21 cellular contexts compared by ENCODE assay signal in genomic region chr2:28251337-28251736, GRCh38.
DNase-seq lines count a peak whose midpoint lies in the region; ATAC-seq and TF ChIP-seq lines count a peak whose summit lies in the region.
"Had no signal": no experiment of that assay in that cellular context is flagged by ENCODE, and none has a peak within 500 bp of the region (broad histone marks: within the 10 kb centered on the region; RNA-seq: fewer than 3 reads in every experiment).

No MANE protein-coding gene starts in this region.

- POLR2A ChIA-PET in MCF 10A (lab: Yijun Ruan, JAX) = interaction anchor here (0.7 to 4.5 kb wide), 12 partner anchors 10 to 157 kb away, joined by 3 to 38 read pairs (median 7); partner anchors contain the start of gene FOSL2

- no peaks in the 10 kb centered on the region for H3K27me3 ChIP-seq in endodermal cell (ENCODE audit: control insufficient read depth, insufficient read depth, low read length, poor library complexity, severe bottlenecking)
- H3K27me3 ChIP-seq: ascending aorta, esophagus squamous epithelium, gastroesophageal sphincter, pancreas, right lobe of liver had no signal

- H3K4me1 ChIP-seq in endodermal cell (ENCODE audit: control insufficient read depth, insufficient read depth, low read length) = no peaks in the 10 kb centered on the region
- H3K4me1 ChIP-seq: pancreas, right lobe of liver had no signal

- peak; percentile 59 for ATAC-seq in activated naive CD8-positive, alpha-beta T cell treated with anti-CD3 and anti-CD28 coated beads, Interleukin-2, amount 50 U/mL, for 24 hours
- ATAC-seq in stimulated activated effector memory CD8-positive, alpha-beta T cell treated with anti-CD3 and anti-CD28 coated beads, Interleukin-12 subunit alpha, Interleukin-12 subunit beta, amount 100 ng/mL, for 72 hours = peak; percentile 90
- ATAC-seq: gastroesophageal sphincter, pancreas, right lobe of liver had no signal

- H3K4me1 Mint-ChIP-seq in activated naive CD4-positive, alpha-beta T cell treated with anti-CD3 and anti-CD28 coated beads for 36 hours (ENCODE audit: low read depth) = peaks cover 28% of the 10 kb centered on the region
- H3K4me1 Mint-ChIP-seq in T-helper 1 cell treated with Interleukin-12 subunit alpha and Interleukin-12 subunit beta and Interleukin-4 antibody, amounts not matched to agents 30 μg/mL and 1 μg/mL, for 36 hours (ENCODE audit: low read depth) = peaks cover 50% of the 10 kb centered on the region
- H3K4me1 Mint-ChIP-seq in activated naive CD8-positive, alpha-beta T cell treated with anti-CD3 and anti-CD28 coated beads, Interleukin-2, amount 50 U/mL, for 24 hours = peaks cover 30% of the 10 kb centered on the region
- H3K4me1 Mint-ChIP-seq in stimulated activated effector memory CD8-positive, alpha-beta T cell treated with anti-CD3 and anti-CD28 coated beads, Interleukin-12 subunit alpha, Interleukin-12 subunit beta, amount 100 ng/mL, for 72 hours = peaks cover 40% of the 10 kb centered on the region
- peaks cover 7% of the 10 kb centered on the region for H3K4me1 Mint-ChIP-seq in MCF 10A (ENCODE audit: insufficient read depth, unreplicated experiment)
- no peaks in the 10 kb centered on the region for H3K4me1 Mint-ChIP-seq in endodermal cell

- CTCF ChIA-PET in activated naive CD4-positive, alpha-beta T cell treated with anti-CD3 and anti-CD28 coated beads for 36 hours (lab: Charles Lee) = interaction anchor here (0.5 to 0.7 kb wide), 2 partner anchors 8 to 151 kb away, joined by 3 read pairs; no protein-coding TSS in a partner anchor
- CTCF ChIA-PET in MCF 10A (lab: Yijun Ruan, JAX) = no interaction called here

- H3K27ac Mint-ChIP-seq in activated naive CD4-positive, alpha-beta T cell treated with anti-CD3 and anti-CD28 coated beads for 36 hours = no peak overlapping the region
- peak overlapping the region; percentile 90 for H3K27ac Mint-ChIP-seq in T-helper 1 cell treated with Interleukin-12 subunit alpha and Interleukin-12 subunit beta and Interleukin-4 antibody, amounts not matched to agents 30 μg/mL and 1 μg/mL, for 36 hours
- no peak overlapping the region for H3K27ac Mint-ChIP-seq in activated naive CD8-positive, alpha-beta T cell treated with anti-CD3 and anti-CD28 coated beads, Interleukin-2, amount 50 U/mL, for 24 hours
- peak overlapping the region; percentile 65 for H3K27ac Mint-ChIP-seq in stimulated activated effector memory CD8-positive, alpha-beta T cell treated with anti-CD3 and anti-CD28 coated beads, Interleukin-12 subunit alpha, Interleukin-12 subunit beta, amount 100 ng/mL, for 72 hours
- H3K27ac Mint-ChIP-seq in MCF 10A (ENCODE audit: low read depth, unreplicated experiment) (no peak overlapping the region), endodermal cell (no peak overlapping the region)
- H3K27ac Mint-ChIP-seq: CD14-positive monocyte had no signal

- H3K9me3 Mint-ChIP-seq in activated naive CD4-positive, alpha-beta T cell treated with anti-CD3 and anti-CD28 coated beads for 36 hours = no peaks in the 10 kb centered on the region
- no peaks in the 10 kb centered on the region for H3K9me3 Mint-ChIP-seq in T-helper 1 cell treated with Interleukin-12 subunit alpha and Interleukin-12 subunit beta and Interleukin-4 antibody, amounts not matched to agents 30 μg/mL and 1 μg/mL, for 36 hours
- H3K9me3 Mint-ChIP-seq in activated naive CD8-positive, alpha-beta T cell treated with anti-CD3 and anti-CD28 coated beads, Interleukin-2, amount 50 U/mL, for 24 hours = no peaks in the 10 kb centered on the region
- H3K9me3 Mint-ChIP-seq in stimulated activated effector memory CD8-positive, alpha-beta T cell treated with anti-CD3 and anti-CD28 coated beads, Interleukin-12 subunit alpha, Interleukin-12 subunit beta, amount 100 ng/mL, for 72 hours = no peaks in the 10 kb centered on the region
- H3K9me3 Mint-ChIP-seq in MCF 10A (ENCODE audit: unreplicated experiment) (no peaks in the 10 kb centered on the region), endodermal cell (no peaks in the 10 kb centered on the region)

- no TSS peak for BruUV-seq in MCF 10A (replicated peaks; lab: Mats Ljungman, UMichigan)

- H3K27ac ChIP-seq in endodermal cell (ENCODE audit: low read depth, low read length) = no peak overlapping the region
- H3K27ac ChIP-seq: ascending aorta, esophagus squamous epithelium, gastroesophageal sphincter, pancreas, right lobe of liver had no signal

- peak; percentile 19 for DNase-seq in activated naive CD4-positive, alpha-beta T cell treated with Interleukin-2 at 50 U/mL for 16 hours
- DNase-seq in activated naive CD4-positive, alpha-beta T cell treated with anti-CD3 and anti-CD28 coated beads for 36 hours = no peak
- no peak for DNase-seq in activated naive CD8-positive, alpha-beta T cell treated with anti-CD3 and anti-CD28 coated beads, Interleukin-2, amount 50 U/mL, for 24 hours
- DNase-seq in stimulated activated effector memory CD8-positive, alpha-beta T cell treated with anti-CD3 and anti-CD28 coated beads, Interleukin-12 subunit alpha, Interleukin-12 subunit beta, amount 100 ng/mL, for 72 hours (ENCODE audit: low spot score in 2 of 2) = no peak
- no peak for DNase-seq in MCF 10A (ENCODE audit: unreplicated experiment)
- no peak for DNase-seq in NCI-H2107 (lab: John Stamatoyannopoulos, UW)
- no peak for DNase-seq in endodermal cell
- DNase-seq: DMS153; effector CD4-positive, alpha-beta T cell; esophagus squamous epithelium; mammary epithelial cell; NCI-H1092 treated with DMSO at 0.1 percent for 48 hours; NCI-H2081 treated with DMSO at 0.1 percent for 48 hours; NCI-H446 treated with DMSO at 0.1 percent for 48 hours; NK-92 treated with Interleukin-12 subunit alpha and Interleukin-12 subunit beta, amount 100 ng/mL, for 24 hours; pancreas; right lobe of liver had no signal

- H3K36me3 ChIP-seq in endodermal cell (ENCODE audit: control insufficient read depth, insufficient read depth, low read length) = no peaks in the 10 kb centered on the region
- H3K36me3 ChIP-seq: ascending aorta, esophagus squamous epithelium, pancreas, right lobe of liver had no signal

- H3K27me3 Mint-ChIP-seq in activated naive CD4-positive, alpha-beta T cell treated with anti-CD3 and anti-CD28 coated beads for 36 hours (ENCODE audit: low read depth) = no peaks in the 10 kb centered on the region
- no peaks in the 10 kb centered on the region for H3K27me3 Mint-ChIP-seq in T-helper 1 cell treated with Interleukin-12 subunit alpha and Interleukin-12 subunit beta and Interleukin-4 antibody, amounts not matched to agents 30 μg/mL and 1 μg/mL, for 36 hours (ENCODE audit: low read depth)
- H3K27me3 Mint-ChIP-seq in activated naive CD8-positive, alpha-beta T cell treated with anti-CD3 and anti-CD28 coated beads, Interleukin-2, amount 50 U/mL, for 24 hours = no peaks in the 10 kb centered on the region
- H3K27me3 Mint-ChIP-seq in MCF 10A (ENCODE audit: insufficient read depth, unreplicated experiment) (no peaks in the 10 kb centered on the region), endodermal cell (ENCODE audit: insufficient read depth) (no peaks in the 10 kb centered on the region)

- H3K9me3 ChIP-seq in endodermal cell (ENCODE audit: control insufficient read depth, low read length) = no peaks in the 10 kb centered on the region
- H3K9me3 ChIP-seq: ascending aorta, esophagus squamous epithelium, gastroesophageal sphincter, pancreas, right lobe of liver had no signal

- H3K9ac ChIP-seq in endodermal cell (ENCODE audit: extremely low read depth, low read length, poor library complexity, severe bottlenecking) = no peak overlapping the region

- 83 to 89% methylated on average over 5 to 8 of the region's 8 CpGs for WGBS in endodermal cell (ENCODE audit: insufficient coverage in 1 of 2, insufficient read length in 1 of 2), 2 experiments

- H3K36me3 Mint-ChIP-seq in activated naive CD4-positive, alpha-beta T cell treated with anti-CD3 and anti-CD28 coated beads for 36 hours (ENCODE audit: low read depth) = peaks cover 2% of the 10 kb centered on the region
- H3K36me3 Mint-ChIP-seq in T-helper 1 cell treated with Interleukin-12 subunit alpha and Interleukin-12 subunit beta and Interleukin-4 antibody, amounts not matched to agents 30 μg/mL and 1 μg/mL, for 36 hours (ENCODE audit: low read depth) = peaks cover 21% of the 10 kb centered on the region
- peaks cover 8% of the 10 kb centered on the region for H3K36me3 Mint-ChIP-seq in activated naive CD8-positive, alpha-beta T cell treated with anti-CD3 and anti-CD28 coated beads, Interleukin-2, amount 50 U/mL, for 24 hours (ENCODE audit: low read depth)
- H3K36me3 Mint-ChIP-seq in stimulated activated effector memory CD8-positive, alpha-beta T cell treated with anti-CD3 and anti-CD28 coated beads, Interleukin-12 subunit alpha, Interleukin-12 subunit beta, amount 100 ng/mL, for 72 hours = peaks cover 19% of the 10 kb centered on the region
- H3K36me3 Mint-ChIP-seq in MCF 10A (ENCODE audit: insufficient read depth, unreplicated experiment) (peaks cover 10% of the 10 kb centered on the region), endodermal cell (ENCODE audit: low read depth) (no peaks in the 10 kb centered on the region)

- no peak for TF ChIP-seq CTCF in MCF 10A (IDR thresholded peaks at IDR 0.05; ENCODE audit: unreplicated experiment)
- no peak for TF ChIP-seq CTCF in endodermal cell (conservative IDR thresholded peaks at IDR 0.05)

- intact Hi-C loops in activated naive CD4-positive, alpha-beta T cell treated with anti-CD3 and anti-CD28 coated beads for 36 hours (cut with micrococcal nuclease) = loop anchor here (5.0 kb wide), 3 partner anchors 156 to 359 kb away; partner anchors contain the start of genes BABAM2 and RBKS
- intact Hi-C loops in MCF 10A (cut with micrococcal nuclease) = no loop called here

- no peak overlapping the region for H3K4me3 ChIP-seq in endodermal cell (ENCODE audit: low read length)
- H3K4me3 ChIP-seq: ascending aorta, esophagus squamous epithelium, gastroesophageal sphincter, pancreas, right lobe of liver had no signal

- no peak overlapping the region for H3K4me3 Mint-ChIP-seq in activated naive CD4-positive, alpha-beta T cell treated with anti-CD3 and anti-CD28 coated beads for 36 hours
- peak overlapping the region; percentile 72 for H3K4me3 Mint-ChIP-seq in T-helper 1 cell treated with Interleukin-12 subunit alpha and Interleukin-12 subunit beta and Interleukin-4 antibody, amounts not matched to agents 30 μg/mL and 1 μg/mL, for 36 hours
- no peak overlapping the region for H3K4me3 Mint-ChIP-seq in activated naive CD8-positive, alpha-beta T cell treated with anti-CD3 and anti-CD28 coated beads, Interleukin-2, amount 50 U/mL, for 24 hours
- peak overlapping the region; percentile 59 for H3K4me3 Mint-ChIP-seq in stimulated activated effector memory CD8-positive, alpha-beta T cell treated with anti-CD3 and anti-CD28 coated beads, Interleukin-12 subunit alpha, Interleukin-12 subunit beta, amount 100 ng/mL, for 72 hours
- H3K4me3 Mint-ChIP-seq in MCF 10A (ENCODE audit: unreplicated experiment) (no peak overlapping the region), endodermal cell (no peak overlapping the region)
- H3K4me3 Mint-ChIP-seq: CD14-positive monocyte had no signal

Comparison
In these comparisons a context has a peak if more than half of its experiments do, and no peak if none do; other contexts are left out.
1. H3K27ac Mint-ChIP-seq: peak in T-helper 1 cell treated with Interleukin-12 subunit alpha and Interleukin-12 subunit beta and Interleukin-4 antibody, amounts not matched to agents 30 μg/mL and 1 μg/mL, for 36 hours (single experiment) and stimulated activated effector memory CD8-positive, alpha-beta T cell treated with anti-CD3 and anti-CD28 coated beads, Interleukin-12 subunit alpha, Interleukin-12 subunit beta, amount 100 ng/mL, for 72 hours (single experiment); none in activated naive CD4-positive, alpha-beta T cell treated with anti-CD3 and anti-CD28 coated beads for 36 hours (single experiment), activated naive CD8-positive, alpha-beta T cell treated with anti-CD3 and anti-CD28 coated beads, Interleukin-2, amount 50 U/mL, for 24 hours (single experiment), MCF 10A (single experiment) and endodermal cell (single experiment).
2. H3K4me3 Mint-ChIP-seq: peak in T-helper 1 cell treated with Interleukin-12 subunit alpha and Interleukin-12 subunit beta and Interleukin-4 antibody, amounts not matched to agents 30 μg/mL and 1 μg/mL, for 36 hours (single experiment) and stimulated activated effector memory CD8-positive, alpha-beta T cell treated with anti-CD3 and anti-CD28 coated beads, Interleukin-12 subunit alpha, Interleukin-12 subunit beta, amount 100 ng/mL, for 72 hours (single experiment); none in activated naive CD4-positive, alpha-beta T cell treated with anti-CD3 and anti-CD28 coated beads for 36 hours (single experiment), activated naive CD8-positive, alpha-beta T cell treated with anti-CD3 and anti-CD28 coated beads, Interleukin-2, amount 50 U/mL, for 24 hours (single experiment), MCF 10A (single experiment) and endodermal cell (single experiment).